15 cellular contexts compared by ENCODE assay signal in genomic region chr12:86660000-86660399, GRCh38.
DNase-seq lines count a peak whose midpoint lies in the region; ATAC-seq and TF ChIP-seq lines count a peak whose summit lies in the region.
"Had no signal": no experiment of that assay in that cellular context is flagged by ENCODE, and none has a peak within 500 bp of the region (broad histone marks: within the 10 kb centered on the region; RNA-seq: fewer than 3 reads in every experiment).

No MANE protein-coding gene starts in this region.

- no peaks in the 10 kb centered on the region for H3K27me3 Mint-ChIP-seq in osteocyte (ENCODE audit: unreplicated experiment)
- H3K27me3 Mint-ChIP-seq: CD8-positive, alpha-beta memory T cell had no signal

- H3K9me3 Mint-ChIP-seq in osteocyte (ENCODE audit: unreplicated experiment): no peaks in the 10 kb centered on the region
- H3K9me3 Mint-ChIP-seq: GM23338 had no signal

- CTCF ChIA-PET in HEK293T (lab: Yijun Ruan, JAX): no interaction called here

- H3K4me1 Mint-ChIP-seq in osteocyte (ENCODE audit: unreplicated experiment): peaks cover 62% of the 10 kb centered on the region
- H3K4me1 Mint-ChIP-seq: CD8-positive, alpha-beta memory T cell; GM23338 had no signal

- DNase-seq in Caki2 (ENCODE audit: low read depth) (peak; percentile 32), HEK293T (ENCODE audit: extremely low spot score) (no peak), RWPE2 (ENCODE audit: low spot score) (no peak), osteocyte (ENCODE audit: extremely low spot score, unreplicated experiment) (no peak), right atrium auricular region (ENCODE audit: low spot score) (no peak), DMS153 (lab: John Stamatoyannopoulos, UW) (no peak), NCI-H1436 (lab: John Stamatoyannopoulos, UW) (no peak)
- DNase-seq: Caco-2; CD8-positive, alpha-beta memory T cell; DMS 273 treated with DMSO at 0.1 percent for 48 hours; DMS79 treated with DMSO at 0.1 percent for 48 hours; H7 had no signal

- peak overlapping the region; percentile 45 for H3K27ac ChIP-seq in RWPE2 (ENCODE audit: poor library complexity, severe bottlenecking)
- no peak overlapping the region for H3K27ac ChIP-seq in right atrium auricular region
- H3K27ac ChIP-seq: BLaER1, HL-60 had no signal

- no peak overlapping the region for H3K4me3 Mint-ChIP-seq in osteocyte (ENCODE audit: unreplicated experiment)
- H3K4me3 Mint-ChIP-seq: CD8-positive, alpha-beta memory T cell; GM23338 had no signal

- H3K9me3 ChIP-seq in RWPE2 (ENCODE audit: severe bottlenecking) (no peaks in the 10 kb centered on the region), right atrium auricular region (no peaks in the 10 kb centered on the region)
- H3K9me3 ChIP-seq: BLaER1, Caco-2 had no signal

- POLR2A ChIA-PET in HEK293T (lab: Yijun Ruan, JAX): no interaction called here

- H3K27ac Mint-ChIP-seq in osteocyte (ENCODE audit: unreplicated experiment): peak overlapping the region; percentile 47
- H3K27ac Mint-ChIP-seq: CD8-positive, alpha-beta memory T cell; GM23338 had no signal

- no peaks in the 10 kb centered on the region for H3K27me3 ChIP-seq in RWPE2 (ENCODE audit: insufficient read depth, poor library complexity, severe bottlenecking)
- H3K27me3 ChIP-seq in right atrium auricular region: no peaks in the 10 kb centered on the region
- H3K27me3 ChIP-seq: BLaER1 had no signal

- H3K36me3 Mint-ChIP-seq in osteocyte (ENCODE audit: unreplicated experiment): no peaks in the 10 kb centered on the region
- H3K36me3 Mint-ChIP-seq: CD8-positive, alpha-beta memory T cell had no signal

- in situ Hi-C loops in Caki2 (cut with HindIII; ENCODE audit: low pct_unique_long_range_greater_than_20kb, low sequenced_read_pairs): no loop called here

- TF ChIP-seq CTCF in RWPE2 (IDR thresholded peaks at IDR 0.05; ENCODE audit: poor library complexity, severe bottlenecking) (no peak), osteocyte (IDR thresholded peaks at IDR 0.05) (no peak), right atrium auricular region (IDR thresholded peaks at IDR 0.05) (no peak)

- ATAC-seq in RWPE2 (ENCODE audit: low read depth): no peak
- ATAC-seq: GM23338 had no signal

- no peak overlapping the region for H3K4me3 ChIP-seq in RWPE2 (ENCODE audit: severe bottlenecking)
- no peak overlapping the region for H3K4me3 ChIP-seq in right atrium auricular region
- H3K4me3 ChIP-seq: BLaER1, GM23338 had no signal

- H3K36me3 ChIP-seq in RWPE2 (ENCODE audit: low read depth) (no peaks in the 10 kb centered on the region), right atrium auricular region (no peaks in the 10 kb centered on the region)
- H3K36me3 ChIP-seq: BLaER1 had no signal

- H3K4me1 ChIP-seq in RWPE2 (ENCODE audit: insufficient read depth, poor library complexity, severe bottlenecking) (peaks cover 26% of the 10 kb centered on the region), right atrium auricular region (no peaks in the 10 kb centered on the region)
- H3K4me1 ChIP-seq: BLaER1, Caco-2 had no signal

TF ChIP-seq in HEK293T, 16 proteins besides CTCF, POLR2A, EP300 and RAD21:
- no peak for TF ChIP-seq CTBP1 (IDR thresholded peaks at IDR 0.05; ENCODE audit: borderline replicate concordance)
- peak; percentile 77 for TF ChIP-seq PKNOX1 (IDR thresholded peaks at IDR 0.05)
